In genomic region chr20:44211177-44212039, GRCh38 we compare ENCODE assay signal across 8 cellular contexts. TPM values are rescaled to one million over a fixed set of nuclear protein-coding genes. Genes with fewer than 3 reads are reported as not detected.
DNase-seq lines count a peak whose midpoint lies in the region; ATAC-seq lines count a peak whose summit lies in the region.

No MANE protein-coding gene starts in this region.

- H3K27me3 ChIP-seq in Karpas-422 (ENCODE audit: low read length), result no peaks in the 10 kb centered on the region
- H3K27me3 ChIP-seq in adipocyte (replicated peaks; ENCODE audit: control insufficient read depth, insufficient read depth, low read length), result no peaks in the 10 kb centered on the region

- peak overlapping the region; percentile 87 for H3K4me3 Mint-ChIP-seq in activated CD4-positive, alpha-beta T cell treated with anti-CD3 and anti-CD28 coated beads, Interleukin-2, amount 10 ng/mL, durations not matched to agents 7 days and 5 days

- DNase-seq in activated CD4-positive, alpha-beta T cell treated with anti-CD3 and anti-CD28 coated beads, Interleukin-2, amount 10 ng/mL, durations not matched to agents 7 days and 5 days, result no peak
- no peak for DNase-seq in activated CD4-positive, alpha-beta T cell treated with anti-CD3 and anti-CD28 coated beads for 1 hour
- DNase-seq in Karpas-422 (no peak), adipocyte (ENCODE audit: low read depth) (peak; percentile 82), activated gamma-delta T cell treated with Interleukin-2 at 50 U/mL for 16 hours (no peak)

- ATAC-seq in HG02571 (IDR thresholded peaks at IDR 0.05; ENCODE audit: unreplicated experiment), result no peak

- H3K36me3 Mint-ChIP-seq in activated CD4-positive, alpha-beta T cell treated with anti-CD3 and anti-CD28 coated beads, Interleukin-2, amount 10 ng/mL, durations not matched to agents 7 days and 5 days (ENCODE audit: low read depth), result peaks cover 6% of the 10 kb centered on the region

- no peaks in the 10 kb centered on the region for H3K9me3 ChIP-seq in Karpas-422 (ENCODE audit: low read length)
- H3K9me3 ChIP-seq in adipocyte (ENCODE audit: control insufficient read depth, low read length), result no peaks in the 10 kb centered on the region
- no peaks in the 10 kb centered on the region for H3K9me3 ChIP-seq in iPS-18c (ENCODE audit: control insufficient read depth, insufficient read depth, low read length)

- no peaks in the 10 kb centered on the region for H3K9me2 ChIP-seq in Karpas-422 (replicated peaks; ENCODE audit: insufficient read depth, low read length)

- H3K27ac ChIP-seq in Karpas-422 (ENCODE audit: low read length) (no peak overlapping the region), skin epidermis (peak overlapping the region; percentile 10 to 100 (median 89))

- peak overlapping the region; percentile 85 for H3K4me2 ChIP-seq in Karpas-422 (ENCODE audit: low read depth, low read length, poor library complexity, severe bottlenecking)

- H3K4me3 ChIP-seq in Karpas-422 (ENCODE audit: low read length), result peak overlapping the region; percentile 88
- H3K4me3 ChIP-seq in adipocyte (ENCODE audit: low read length), result peak overlapping the region; percentile 92
- H3K4me3 ChIP-seq in iPS-18c (ENCODE audit: insufficient read depth, low read depth, low read length), result peak overlapping the region; percentile 83
- H3K4me3 ChIP-seq in skin epidermis, result peak overlapping the region; percentile 74 to 95 (median 85)

- peaks cover 40% of the 10 kb centered on the region for H3K4me1 ChIP-seq in Karpas-422 (ENCODE audit: low read length)
- peaks cover 41% of the 10 kb centered on the region for H3K4me1 ChIP-seq in adipocyte (ENCODE audit: control insufficient read depth, insufficient read depth, low read length)

- peak overlapping the region; percentile 85 for H3K9ac ChIP-seq in Karpas-422 (ENCODE audit: low read length)
- H3K9ac ChIP-seq in adipocyte (ENCODE audit: low read length), result peak overlapping the region; percentile 99

- peaks cover 59% of the 10 kb centered on the region for H3K4me1 Mint-ChIP-seq in activated CD4-positive, alpha-beta T cell treated with anti-CD3 and anti-CD28 coated beads, Interleukin-2, amount 10 ng/mL, durations not matched to agents 7 days and 5 days

- peaks cover 41% of the 10 kb centered on the region for H3K79me2 ChIP-seq in Karpas-422 (ENCODE audit: low read length)

- H3K27me3 Mint-ChIP-seq in activated CD4-positive, alpha-beta T cell treated with anti-CD3 and anti-CD28 coated beads, Interleukin-2, amount 10 ng/mL, durations not matched to agents 7 days and 5 days, result no peaks in the 10 kb centered on the region

- H3K36me3 ChIP-seq in Karpas-422 (ENCODE audit: insufficient read depth, low read length) (peaks cover 1% of the 10 kb centered on the region; the same call in 1 of the 2 replicates), adipocyte (ENCODE audit: control insufficient read depth, insufficient read depth, low read length, severe bottlenecking) (peaks cover under 1% of the 10 kb centered on the region)

- H2AFZ ChIP-seq in Karpas-422 (ENCODE audit: low read length), result peak overlapping the region; percentile 98

- CTCF ChIA-PET in activated CD4-positive, alpha-beta T cell treated with anti-CD3 and anti-CD28 coated beads, Interleukin-2, amount 10 ng/mL, durations not matched to agents 7 days and 5 days (lab: Charles Lee), result interaction anchor here (1.2 to 9.9 kb wide), 2 partner anchors 14 to 100 kb away, joined by 3 to 144 read pairs; partner anchors contain the start of gene FITM2

- no peaks in the 10 kb centered on the region for H3K9me3 Mint-ChIP-seq in activated CD4-positive, alpha-beta T cell treated with anti-CD3 and anti-CD28 coated beads, Interleukin-2, amount 10 ng/mL, durations not matched to agents 7 days and 5 days

- peaks cover 25% of the 10 kb centered on the region for H4K20me1 ChIP-seq in Karpas-422 (ENCODE audit: insufficient read depth, low read depth, low read length)

- peak overlapping the region; percentile 97 for H3K27ac Mint-ChIP-seq in activated CD4-positive, alpha-beta T cell treated with anti-CD3 and anti-CD28 coated beads, Interleukin-2, amount 10 ng/mL, durations not matched to agents 7 days and 5 days

- POLR2A ChIA-PET in activated CD4-positive, alpha-beta T cell treated with anti-CD3 and anti-CD28 coated beads, Interleukin-2, amount 10 ng/mL, durations not matched to agents 7 days and 5 days (lab: Charles Lee), result no interaction called here

RNA-seq across cellular contexts. Expression of gene OSER1, which starts 0.8 kb away (rescaled TPM):
- total RNA-seq in activated CD4-positive, alpha-beta T cell treated with anti-CD3 and anti-CD28 coated beads, Interleukin-2, amount 10 ng/mL, durations not matched to agents 7 days and 5 days, result 10 to 100 TPM; 23.7 to 25.8 TPM
- 18.8 and 19.6 TPM in 2 replicates for total RNA-seq in Karpas-422 (2014; rRNA removed; shearing (Covaris generic); ENCODE audit: low replicate concordance)

RNA-seq across cellular contexts. Expression of gene JPH2, which starts 24.4 kb away (rescaled TPM):
- not detected for total RNA-seq in activated CD4-positive, alpha-beta T cell treated with anti-CD3 and anti-CD28 coated beads, Interleukin-2, amount 10 ng/mL, durations not matched to agents 7 days and 5 days
- not detected in 2 replicates for total RNA-seq in Karpas-422 (2014; rRNA removed; shearing (Covaris generic); ENCODE audit: low replicate concordance)

RNA-seq across cellular contexts. Expression of gene GDAP1L1, which starts 35.7 kb away (rescaled TPM):
- not detected for total RNA-seq in activated CD4-positive, alpha-beta T cell treated with anti-CD3 and anti-CD28 coated beads, Interleukin-2, amount 10 ng/mL, durations not matched to agents 7 days and 5 days
- 0.89 and 0.97 TPM in 2 replicates for total RNA-seq in Karpas-422 (2014; rRNA removed; shearing (Covaris generic); ENCODE audit: low replicate concordance)
